ENCODE assay signal across 22 cellular contexts in the genomic region with DNA sequence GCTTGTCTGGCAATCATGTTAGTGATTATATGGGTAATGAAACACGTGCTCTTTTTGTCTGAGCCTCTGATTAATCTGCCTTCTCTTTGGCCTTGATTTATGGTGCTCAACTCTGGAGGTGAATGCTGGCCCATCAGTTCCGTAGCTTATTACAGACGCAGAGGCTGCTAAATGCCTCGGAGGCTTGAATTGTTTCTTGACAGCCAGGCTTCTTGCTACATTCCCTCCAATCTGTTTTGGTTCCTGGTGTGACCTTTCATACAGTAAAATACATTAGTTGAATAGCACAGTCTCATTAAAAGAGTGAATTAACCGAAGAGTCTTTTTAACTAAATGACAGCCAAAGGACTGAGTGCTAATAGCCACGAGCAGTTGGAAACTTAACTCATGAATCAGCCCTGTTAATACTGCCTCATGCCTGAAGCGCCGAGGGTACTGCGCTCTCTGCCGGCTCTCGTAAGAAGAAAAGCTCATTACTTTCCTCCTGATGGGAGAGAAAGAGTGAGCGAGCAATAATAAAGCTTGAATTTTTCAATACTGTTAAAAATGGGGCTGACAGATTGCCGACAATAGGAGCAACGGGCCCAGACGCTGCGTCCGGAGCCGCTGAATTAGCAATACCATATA.
DNase-seq lines count a peak whose midpoint lies in the region; ATAC-seq, FAIRE-seq and TF ChIP-seq lines count a peak whose summit lies in the region.
"Had no signal": no experiment of that assay in that cellular context is flagged by ENCODE, and none has a peak within 500 bp of the region (broad histone marks: within the 10 kb centered on the region; RNA-seq: fewer than 3 reads in every experiment).

No MANE protein-coding gene starts in this region.

- H3K9me1 ChIP-seq in keratinocyte (ENCODE audit: control insufficient read depth, extremely low read depth, insufficient read depth, low read length) = no peaks in the 10 kb centered on the region

- peak; percentile 4 for DNase-seq in G401 (ENCODE audit: low spot score)
- peak; percentile 62 for DNase-seq in WERI-Rb-1
- DNase-seq in keratinocyte (ENCODE audit: low read depth, low spot score) = no peak
- DNase-seq in stromal cell of bone marrow (ENCODE audit: low read depth) = peak; percentile 3
- no peak for DNase-seq in occipital lobe (lab: John Stamatoyannopoulos, UW)
- no peak for DNase-seq in suprapubic skin (ENCODE audit: low spot score in 2 of 2)
- DNase-seq: activated CD4-positive, CD25-positive, alpha-beta regulatory T cell treated with anti-CD3 and anti-CD28 coated beads, Interleukin-2, amount 50 U/mL, for 72 hours; activated CD8-positive, alpha-beta memory T cell treated with anti-CD3 and anti-CD28 coated beads for 24 hours; activated naive CD4-positive, alpha-beta T cell treated with anti-CD3 and anti-CD28 coated beads, Interleukin-2, amount 50 U/mL, for 16 hours; activated T-cell treated with anti-CD3 and anti-CD28 coated beads, Interleukin-2, amount 50 U/mL, for 72 hours; aorta; effector memory CD8-positive, alpha-beta T cell; GOT3; heart right ventricle; naive B cell; NCI-H1105 treated with DMSO at 0.1 percent for 48 hours; NCI-H748 treated with DMSO at 0.1 percent for 48 hours; spleen; T-helper 9 cell had no signal

- H3K27me3 ChIP-seq in WERI-Rb-1 (ENCODE audit: insufficient read depth, low read depth, severe bottlenecking) = no peaks in the 10 kb centered on the region
- peaks cover 38% of the 10 kb centered on the region for H3K27me3 ChIP-seq in keratinocyte (ENCODE audit: control insufficient read depth, extremely low read depth, insufficient read depth, low read length)
- H3K27me3 ChIP-seq in suprapubic skin = peaks cover 62% of the 10 kb centered on the region

- no peaks in the 10 kb centered on the region for H3K4me1 ChIP-seq in keratinocyte (ENCODE audit: control insufficient read depth, extremely low read depth, insufficient read depth, low read length)
- no peaks in the 10 kb centered on the region for H3K4me1 ChIP-seq in suprapubic skin
- H3K4me1 ChIP-seq: heart right ventricle, spleen had no signal

- no peak overlapping the region for H3K4me2 ChIP-seq in keratinocyte (ENCODE audit: control insufficient read depth, extremely low read depth, insufficient read depth, low read depth, low read length)

- no peaks in the 10 kb centered on the region for H4K20me1 ChIP-seq in keratinocyte (ENCODE audit: control insufficient read depth, extremely low read depth, insufficient read depth, low read length)

- dilution Hi-C loops in keratinocyte (cut with MboI; ENCODE audit: extremely low pct_ligation_motif_present, low sequenced_read_pairs) = no loop called here

- H2AFZ ChIP-seq in keratinocyte (ENCODE audit: control insufficient read depth, low read length) = no peak overlapping the region

- H3K9ac ChIP-seq in keratinocyte (ENCODE audit: control insufficient read depth, extremely low read depth, insufficient read depth, low read length) = no peak overlapping the region

- H3K27ac ChIP-seq in WERI-Rb-1 (peak overlapping the region; percentile 25; the same call in 1 of the 2 replicates), keratinocyte (ENCODE audit: control insufficient read depth, insufficient read depth, low read length) (no peak overlapping the region), suprapubic skin (no peak overlapping the region)
- H3K27ac ChIP-seq: heart right ventricle, SK-N-MC, spleen had no signal

- H3K79me2 ChIP-seq in keratinocyte (ENCODE audit: control insufficient read depth, insufficient read depth, low read length) = no peaks in the 10 kb centered on the region

- in situ Hi-C loops in G401 (cut with HindIII; ENCODE audit: low sequenced_read_pairs) = no loop called here

- H3K4me3 ChIP-seq in WERI-Rb-1 (ENCODE audit: low read depth, low read length) (peak overlapping the region; percentile 7), keratinocyte (ENCODE audit: control insufficient read depth in 2 of 3, extremely low read depth in 1 of 3, insufficient read depth in 2 of 3, low read depth in 1 of 3, low read length in 3 of 3) (no peak overlapping the region), suprapubic skin (no peak overlapping the region)
- H3K4me3 ChIP-seq: heart right ventricle, lung, SK-N-MC, spleen had no signal

- TF ChIP-seq POLR2A in suprapubic skin (IDR thresholded peaks at IDR 0.05) = no peak

- H3K36me3 ChIP-seq in WERI-Rb-1 = no peaks in the 10 kb centered on the region
- H3K36me3 ChIP-seq in keratinocyte (ENCODE audit: control insufficient read depth in 2 of 2, extremely low read depth in 1 of 2, insufficient read depth in 2 of 2, low read length in 2 of 2) = no peaks in the 10 kb centered on the region
- H3K36me3 ChIP-seq in suprapubic skin = no peaks in the 10 kb centered on the region
- H3K36me3 ChIP-seq: heart right ventricle, spleen had no signal

- TF ChIP-seq CTCF in WERI-Rb-1 (IDR thresholded peaks at IDR 0.05; ENCODE audit: low read depth, low read length) (peak; percentile 44; the same call in 1 of the 2 replicates), keratinocyte (optimal IDR thresholded peaks at IDR 0.05 in 1 of 3, IDR thresholded peaks at IDR 0.05 in 1 of 3, conservative IDR thresholded peaks at IDR 0.05 in 1 of 3; ENCODE audit: extremely low read depth in 1 of 3, insufficient read depth in 2 of 3, low read length in 3 of 3) (peak in 2 of 3 experiments; percentile 13 to 31), suprapubic skin (IDR thresholded peaks at IDR 0.05) (no peak)

- no peak for FAIRE-seq in keratinocyte (lab: Jason Lieb, UNC)

- H3K9me3 ChIP-seq in WERI-Rb-1 (ENCODE audit: severe bottlenecking) = peaks cover 3% of the 10 kb centered on the region
- no peaks in the 10 kb centered on the region for H3K9me3 ChIP-seq in keratinocyte (ENCODE audit: control insufficient read depth, low read depth, low read length)
- H3K9me3 ChIP-seq in suprapubic skin = no peaks in the 10 kb centered on the region

- no peak for TF ChIP-seq EP300 in suprapubic skin (IDR thresholded peaks at IDR 0.05)

- WGBS in suprapubic skin = 41% methylated on average over 18 of the region's 18 CpGs

- ATAC-seq in GM18861 (IDR thresholded peaks at IDR 0.05; ENCODE audit: unreplicated experiment) = no peak
- ATAC-seq: activated T-cell treated with anti-CD3 and anti-CD28 coated beads, Interleukin-2, amount 50 U/mL, for 72 hours; effector memory CD8-positive, alpha-beta T cell; heart right ventricle had no signal

Comparison
In these comparisons a context has a peak if more than half of its experiments do, and no peak if none do; other contexts are left out.
1. DNase-seq: peak in G401 (single experiment), WERI-Rb-1 (single experiment) and stromal cell of bone marrow (single experiment); none in keratinocyte (single experiment), occipital lobe (single experiment) and suprapubic skin (0 of 2).
2. CTCF ChIP-seq: peak in WERI-Rb-1 (single experiment) and keratinocyte (2 of 3); none in suprapubic skin (0 of 2).